19 cellular contexts compared by ENCODE assay signal in genomic region chr5:149397530-149397929, GRCh38. TPM values are rescaled to one million over a fixed set of nuclear protein-coding genes. Genes with fewer than 3 reads are reported as not detected.
DNase-seq lines count a peak whose midpoint lies in the region; ATAC-seq, FAIRE-seq and TF ChIP-seq lines count a peak whose summit lies in the region.
"Had no signal": no experiment of that assay in that cellular context is flagged by ENCODE, and none has a peak within 500 bp of the region (broad histone marks: within the 10 kb centered on the region; RNA-seq: fewer than 3 reads in every experiment).

No MANE protein-coding gene starts in this region.

- no peaks in the 10 kb centered on the region for H4K20me1 ChIP-seq in astrocyte (ENCODE audit: insufficient read depth, low read length)

- H3K27ac Mint-ChIP-seq in astrocyte (ENCODE audit: unreplicated experiment) = no peak overlapping the region
- H3K27ac Mint-ChIP-seq: activated B cell treated with CpG ODN at 0.5 μM for 24 hours; activated naive CD4-positive, alpha-beta T cell treated with anti-CD3 and anti-CD28 coated beads for 36 hours; effector memory CD8-positive, alpha-beta T cell had no signal

- H3K4me2 ChIP-seq in astrocyte (ENCODE audit: low read length) = no peak overlapping the region

- no peaks in the 10 kb centered on the region for H3K36me3 Mint-ChIP-seq in astrocyte (ENCODE audit: low read depth, unreplicated experiment)

- DNase-seq in GOT3 (lab: John Stamatoyannopoulos, UW) (peak; percentile 74), astrocyte (ENCODE audit: low read depth) (peak; percentile 71), left lung (no peak), uterus (peak; percentile 71 to 87), DMS53 (lab: John Stamatoyannopoulos, UW) (no peak)
- DNase-seq: activated B cell treated with CpG ODN at 0.5 μM for 24 hours; activated naive CD4-positive, alpha-beta T cell treated with anti-CD3 and anti-CD28 coated beads for 36 hours; effector memory CD8-positive, alpha-beta T cell; glutamatergic neuron; islet precursor cell; KG1; NCI-H1694; NCI-H526 treated with DMSO at 0.1 percent for 48 hours; RPMI8226; thyroid gland had no signal

- intact Hi-C loops in left lung (cut with DNase I) (no loop called here), uterus (cut with DNase I; ENCODE audit: low total_unique reads) (no loop called here)

- TF ChIP-seq CTCF in astrocyte (IDR thresholded peaks at IDR 0.05; ENCODE audit: insufficient read depth, low read depth, low read length) (no peak), left lung (IDR thresholded peaks at IDR 0.05) (no peak), uterus (IDR thresholded peaks at IDR 0.05) (no peak)

- H3K79me2 ChIP-seq in astrocyte (ENCODE audit: insufficient read depth, low read length) = no peaks in the 10 kb centered on the region

- H3K4me3 Mint-ChIP-seq in astrocyte (ENCODE audit: unreplicated experiment) = no peak overlapping the region
- H3K4me3 Mint-ChIP-seq: activated B cell treated with CpG ODN at 0.5 μM for 24 hours; activated naive CD4-positive, alpha-beta T cell treated with anti-CD3 and anti-CD28 coated beads for 36 hours; effector memory CD8-positive, alpha-beta T cell had no signal

- H3K9me3 Mint-ChIP-seq in astrocyte (ENCODE audit: unreplicated experiment) = peaks cover 2% of the 10 kb centered on the region
- H3K9me3 Mint-ChIP-seq: activated B cell treated with CpG ODN at 0.5 μM for 24 hours; activated naive CD4-positive, alpha-beta T cell treated with anti-CD3 and anti-CD28 coated beads for 36 hours; effector memory CD8-positive, alpha-beta T cell had no signal

- no peak for TF ChIP-seq POLR2A in uterus (IDR thresholded peaks at IDR 0.05)

- no peaks in the 10 kb centered on the region for H3K27me3 Mint-ChIP-seq in astrocyte (ENCODE audit: low read depth, unreplicated experiment)

- H3K27ac ChIP-seq in astrocyte (ENCODE audit: low read depth, low read length) (no peak overlapping the region), left lung (no peak overlapping the region), uterus (peak overlapping the region; percentile 40 to 51)
- H3K27ac ChIP-seq: thyroid gland had no signal

- peaks cover 5% of the 10 kb centered on the region for H3K4me1 ChIP-seq in astrocyte (ENCODE audit: insufficient read depth, low read length)
- H3K4me1 ChIP-seq in left lung = no peaks in the 10 kb centered on the region
- no peaks in the 10 kb centered on the region for H3K4me1 ChIP-seq in uterus
- H3K4me1 ChIP-seq: thyroid gland had no signal

- ATAC-seq in left lung (peak; percentile 72), GM21526 (IDR thresholded peaks at IDR 0.05; ENCODE audit: low FRiP score, unreplicated experiment) (no peak), HG03565 (IDR thresholded peaks at IDR 0.05; ENCODE audit: unreplicated experiment) (no peak)
- ATAC-seq: effector memory CD8-positive, alpha-beta T cell had no signal

- no peak overlapping the region for H2AFZ ChIP-seq in astrocyte (ENCODE audit: low read depth, low read length)

- H3K36me3 ChIP-seq in astrocyte (ENCODE audit: insufficient read depth, low read length) = no peaks in the 10 kb centered on the region
- H3K36me3 ChIP-seq in left lung = no peaks in the 10 kb centered on the region
- H3K36me3 ChIP-seq in uterus = no peaks in the 10 kb centered on the region
- H3K36me3 ChIP-seq: thyroid gland had no signal

- no peak overlapping the region for H3K9ac ChIP-seq in astrocyte (ENCODE audit: low read length)

- H3K27me3 ChIP-seq in astrocyte (ENCODE audit: insufficient read depth, low read length) (no peaks in the 10 kb centered on the region), left lung (no peaks in the 10 kb centered on the region), uterus (no peaks in the 10 kb centered on the region)
- H3K27me3 ChIP-seq: thyroid gland had no signal

- FAIRE-seq in astrocyte (lab: Jason Lieb, UNC) = no peak
- FAIRE-seq: bronchial epithelial cell, G401.6 had no signal

- H3K4me3 ChIP-seq in astrocyte (ENCODE audit: insufficient read depth, low read depth, low read length) (no peak overlapping the region), left lung (no peak overlapping the region), uterus (no peak overlapping the region)
- H3K4me3 ChIP-seq: thyroid gland had no signal

- H3K9me3 ChIP-seq in astrocyte (ENCODE audit: insufficient read depth, low read depth, low read length) (no peaks in the 10 kb centered on the region), left lung (no peaks in the 10 kb centered on the region), uterus (no peaks in the 10 kb centered on the region)
- H3K9me3 ChIP-seq: thyroid gland had no signal

- peaks cover 22% of the 10 kb centered on the region for H3K4me1 Mint-ChIP-seq in astrocyte (ENCODE audit: low read depth, unreplicated experiment)
- H3K4me1 Mint-ChIP-seq: activated B cell treated with CpG ODN at 0.5 μM for 24 hours had no signal

RNA-seq across cellular contexts. Expression of gene IL17B, which starts 18.4 kb away (rescaled TPM):
- 0.54 and 0.60 TPM in 2 replicates for total RNA-seq in astrocyte
- total RNA-seq in left lung = under 1 TPM in 1 of 2 donors, not detected in 1; 0.42 TPM
- total RNA-seq in uterus = 1 to 10 TPM in 2 of 4 donors, not detected in 2; 1.6 to 2.3 TPM
- total RNA-seq: activated B cell treated with CpG ODN at 0.5 μM for 24 hours; activated naive CD4-positive, alpha-beta T cell treated with anti-CD3 and anti-CD28 coated beads for 36 hours; bronchial epithelial cell had no signal

RNA-seq across cellular contexts. Expression of gene PCYOX1L, which starts 39.7 kb away (rescaled TPM):
- total RNA-seq in astrocyte (16.6 and 21.8 TPM in 2 replicates), left lung (10 to 100 TPM in 1 of 2 donors, 1 to 10 TPM in 1; 9.0 to 10.5 TPM), uterus (1 to 10 TPM in 3 of 4 donors, under 1 TPM in 1; 0.59 to 8.6 (median 5.9) TPM)

RNA-seq across cellular contexts. Expression of gene GRPEL2, which starts 52.2 kb away (rescaled TPM):
- total RNA-seq in astrocyte (26.0 and 30.0 TPM in 2 replicates), left lung (10 to 100 TPM; 12.3 to 15.9 TPM), uterus (10 to 100 TPM; 13.5 to 27.0 (median 22.6) TPM)

Comparison
In these comparisons a context has a peak if more than half of its experiments do, and no peak if none do; other contexts are left out.
1. DNase-seq: peak in GOT3 (single experiment), astrocyte (single experiment) and uterus (2 of 2); none in left lung (0 of 2) and DMS53 (single experiment).
2. H3K27ac ChIP-seq: peak in uterus (2 of 2); none in astrocyte (single experiment) and left lung (0 of 2).